22 cellular contexts compared by ENCODE assay signal in the genomic region with DNA sequence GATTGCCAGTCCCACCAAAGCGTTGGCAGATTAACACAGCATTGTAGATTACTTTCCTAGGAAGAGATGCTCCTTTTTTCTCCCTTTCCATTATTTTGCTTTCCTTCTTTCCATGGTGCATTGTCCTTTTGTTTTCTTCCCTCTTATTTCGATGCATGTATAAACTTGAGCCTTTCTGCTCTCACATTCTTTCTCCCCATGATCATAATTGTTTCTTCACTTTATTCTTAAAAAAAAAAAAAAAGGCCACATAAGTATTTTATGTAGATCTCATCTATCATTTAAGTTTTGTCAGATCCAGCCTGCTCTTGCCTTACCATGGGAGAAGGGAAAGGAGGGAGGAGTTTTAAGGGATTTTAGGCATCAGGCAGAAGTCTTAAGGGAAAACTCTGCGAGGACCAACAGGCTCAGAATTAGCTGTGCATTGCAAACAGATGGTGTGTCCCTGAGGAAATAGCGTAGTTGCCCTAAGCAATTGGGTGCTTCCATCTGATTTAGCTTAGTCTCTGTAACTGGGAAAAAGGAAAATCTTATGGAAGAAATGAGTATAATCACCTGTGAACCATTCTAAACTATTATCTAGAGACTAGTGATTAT. TPM values are rescaled to one million over a fixed set of nuclear protein-coding genes. Genes with fewer than 3 reads are reported as not detected.
DNase-seq lines count a peak whose midpoint lies in the region; ATAC-seq and TF ChIP-seq lines count a peak whose summit lies in the region.
"Had no signal": no experiment of that assay in that cellular context is flagged by ENCODE, and none has a peak within 500 bp of the region (broad histone marks: within the 10 kb centered on the region; RNA-seq: fewer than 3 reads in every experiment).

No MANE protein-coding gene starts in this region.

- H3K4me1 ChIP-seq in CD4-positive, alpha-beta memory T cell (ENCODE audit: insufficient read depth, low read length): peaks cover 93% of the 10 kb centered on the region
- peaks cover 87% of the 10 kb centered on the region for H3K4me1 ChIP-seq in Loucy (ENCODE audit: insufficient read depth, low read length, poor library complexity, severe bottlenecking)
- no peaks in the 10 kb centered on the region for H3K4me1 ChIP-seq in PC-3 (ENCODE audit: insufficient read depth, low read length)

- H3K9me3 Mint-ChIP-seq in CD4-positive, alpha-beta memory T cell: no peaks in the 10 kb centered on the region
- peaks cover 4% of the 10 kb centered on the region; the same call in 1 of the 2 replicates for H3K9me3 Mint-ChIP-seq in WTC11
- H3K9me3 Mint-ChIP-seq in mesothelial cell of epicardium: no peaks in the 10 kb centered on the region
- no peaks in the 10 kb centered on the region for H3K9me3 Mint-ChIP-seq in activated CD8-positive, alpha-beta T cell treated with anti-CD3 and anti-CD28 coated beads, Interleukin-2, amount 10 ng/mL, durations not matched to agents 7 days and 5 days (ENCODE audit: insufficient read depth)
- H3K9me3 Mint-ChIP-seq: activated CD4-positive, alpha-beta memory T cell treated with anti-CD3 and anti-CD28 coated beads for 36 hours; activated T-cell treated with anti-CD3 and anti-CD28 coated beads, Interleukin-2, amount 50 U/mL, for 72 hours had no signal

- no TSS peak for BruUV-seq in PC-3 (replicated peaks; lab: Mats Ljungman, UMichigan)

- DNase-seq in CD4-positive, alpha-beta memory T cell: no peak
- DNase-seq in WTC11 (ENCODE audit: low spot score) (no peak), mesothelial cell of epicardium (ENCODE audit: low spot score in 2 of 2, unreplicated experiment in 2 of 2) (no peak), DMS153 (lab: John Stamatoyannopoulos, UW) (no peak), PC-3 (no peak), COLO829 (ENCODE audit: low spot score) (no peak)
- no peak for DNase-seq in activated CD8-positive, alpha-beta T cell treated with anti-CD3 and anti-CD28 coated beads, Interleukin-2, amount 10 ng/mL, durations not matched to agents 7 days and 5 days
- DNase-seq: activated CD4-positive, alpha-beta memory T cell treated with anti-CD3 and anti-CD28 coated beads for 36 hours; activated naive CD8-positive, alpha-beta T cell treated with anti-CD3 and anti-CD28 coated beads for 36 hours; activated T-cell treated with anti-CD3 and anti-CD28 coated beads, Interleukin-2, amount 50 U/mL, for 72 hours; COR-L47; GDM1; left cardiac atrium; MM.1S; mucosa of descending colon; NCI-H2029; NCI-H774; ovary; SW 1271 had no signal

- no peak overlapping the region for H2AFZ ChIP-seq in Loucy (ENCODE audit: low read length)
- H2AFZ ChIP-seq in PC-3 (ENCODE audit: low read length): no peak overlapping the region

- peaks cover 100% of the 10 kb centered on the region for H3K79me2 ChIP-seq in Loucy (ENCODE audit: insufficient read depth, low read length)
- H3K79me2 ChIP-seq in PC-3 (ENCODE audit: low read length): peaks cover 26% of the 10 kb centered on the region

- H3K27me3 Mint-ChIP-seq in CD4-positive, alpha-beta memory T cell: no peaks in the 10 kb centered on the region
- H3K27me3 Mint-ChIP-seq in WTC11 (ENCODE audit: low read depth) (no peaks in the 10 kb centered on the region), mesothelial cell of epicardium (ENCODE audit: low read depth) (no peaks in the 10 kb centered on the region)
- H3K27me3 Mint-ChIP-seq in activated CD8-positive, alpha-beta T cell treated with anti-CD3 and anti-CD28 coated beads, Interleukin-2, amount 10 ng/mL, durations not matched to agents 7 days and 5 days (ENCODE audit: low read depth): no peaks in the 10 kb centered on the region
- H3K27me3 Mint-ChIP-seq: activated CD4-positive, alpha-beta memory T cell treated with anti-CD3 and anti-CD28 coated beads for 36 hours; activated naive CD8-positive, alpha-beta T cell treated with anti-CD3 and anti-CD28 coated beads for 36 hours had no signal

- H3F3A ChIP-seq in Loucy (ENCODE audit: low read depth) (peaks cover 10% of the 10 kb centered on the region), PC-3 (ENCODE audit: low read length, unreplicated experiment) (no peaks in the 10 kb centered on the region)

- H3K9me3 ChIP-seq in CD4-positive, alpha-beta memory T cell (ENCODE audit: control insufficient read depth in 1 of 2, low read length in 2 of 2): no peaks in the 10 kb centered on the region
- H3K9me3 ChIP-seq in Loucy (ENCODE audit: insufficient read depth, low read depth, low read length) (no peaks in the 10 kb centered on the region), PC-3 (ENCODE audit: low read length) (no peaks in the 10 kb centered on the region)
- H3K9me3 ChIP-seq: breast epithelium, mucosa of descending colon, ovary had no signal

- H3K4me2 ChIP-seq in Loucy (ENCODE audit: low read depth, low read length, poor library complexity, severe bottlenecking) (peak overlapping the region; percentile 7), PC-3 (ENCODE audit: low read length) (no peak overlapping the region)

- no peaks in the 10 kb centered on the region for H3K36me3 ChIP-seq in CD4-positive, alpha-beta memory T cell (ENCODE audit: insufficient read depth, low read length)
- H3K36me3 ChIP-seq in Loucy (ENCODE audit: insufficient read depth, low read length): no peaks in the 10 kb centered on the region
- no peaks in the 10 kb centered on the region for H3K36me3 ChIP-seq in PC-3 (ENCODE audit: low read depth, low read length)
- H3K36me3 ChIP-seq: breast epithelium, ovary had no signal

- no peak overlapping the region for H3K27ac ChIP-seq in CD4-positive, alpha-beta memory T cell (ENCODE audit: low read depth, low read length)
- no peak overlapping the region for H3K27ac ChIP-seq in PC-3 (ENCODE audit: low read length)
- H3K27ac ChIP-seq: breast epithelium, ovary had no signal

- H3K27me3 ChIP-seq in CD4-positive, alpha-beta memory T cell (ENCODE audit: insufficient read depth, low read length): no peaks in the 10 kb centered on the region
- H3K27me3 ChIP-seq in Loucy (ENCODE audit: insufficient read depth, low read length, poor library complexity, severe bottlenecking): no peaks in the 10 kb centered on the region
- no peaks in the 10 kb centered on the region for H3K27me3 ChIP-seq in PC-3 (ENCODE audit: low read length)
- H3K27me3 ChIP-seq: breast epithelium, ovary had no signal

- peak; percentile 32 for ATAC-seq in WTC11
- ATAC-seq in activated CD8-positive, alpha-beta T cell treated with anti-CD3 and anti-CD28 coated beads, Interleukin-2, amount 10 ng/mL, durations not matched to agents 7 days and 5 days: no peak
- no peak for ATAC-seq in PC-3
- ATAC-seq: activated T-cell treated with anti-CD3 and anti-CD28 coated beads, Interleukin-2, amount 50 U/mL, for 72 hours; GM12878; left cardiac atrium; mucosa of descending colon had no signal

- peak overlapping the region in 5 of 8 donors; percentile 2 to 82 (median 52) for H3K4me3 Mint-ChIP-seq in CD4-positive, alpha-beta memory T cell
- no peak overlapping the region for H3K4me3 Mint-ChIP-seq in WTC11
- H3K4me3 Mint-ChIP-seq in mesothelial cell of epicardium: no peak overlapping the region
- no peak overlapping the region for H3K4me3 Mint-ChIP-seq in activated CD8-positive, alpha-beta T cell treated with anti-CD3 and anti-CD28 coated beads, Interleukin-2, amount 10 ng/mL, durations not matched to agents 7 days and 5 days
- H3K4me3 Mint-ChIP-seq: activated CD4-positive, alpha-beta memory T cell treated with anti-CD3 and anti-CD28 coated beads for 36 hours; activated naive CD8-positive, alpha-beta T cell treated with anti-CD3 and anti-CD28 coated beads for 36 hours; activated T-cell treated with anti-CD3 and anti-CD28 coated beads, Interleukin-2, amount 50 U/mL, for 72 hours had no signal

- CTCF ChIA-PET in CD4-positive, alpha-beta memory T cell (lab: Charles Lee; ENCODE audit: partially characterized antibody): interaction anchor here (1.1 kb wide), 1 partner anchor 115 kb away, joined by 3 read pairs; no protein-coding TSS in a partner anchor
- CTCF ChIA-PET in WTC11 (lab: Charles Lee) (interaction anchor here (0.6 kb wide), 3 partner anchors 103 to 1193 kb away, joined by 3 read pairs; no protein-coding TSS in a partner anchor), PC-3 (lab: Charles Lee) (no interaction called here)
- CTCF ChIA-PET in activated CD8-positive, alpha-beta T cell treated with anti-CD3 and anti-CD28 coated beads, Interleukin-2, amount 10 ng/mL, durations not matched to agents 7 days and 5 days (lab: Charles Lee): interaction anchor here (0.8 to 1.0 kb wide), 3 partner anchors 11 to 56 kb away, joined by 3 to 4 read pairs (median 3); no protein-coding TSS in a partner anchor

- intact Hi-C loops in CD4-positive, alpha-beta memory T cell (cut with micrococcal nuclease): no loop called here
- intact Hi-C loops in PC-3 (cut with micrococcal nuclease): no loop called here

- peaks cover 72 to 92% (median 79%) of the 10 kb centered on the region in 4 donors for H3K4me1 Mint-ChIP-seq in CD4-positive, alpha-beta memory T cell
- H3K4me1 Mint-ChIP-seq in WTC11 (peaks cover 70% of the 10 kb centered on the region), mesothelial cell of epicardium (peaks cover 38% of the 10 kb centered on the region)
- peaks cover 89% of the 10 kb centered on the region for H3K4me1 Mint-ChIP-seq in activated CD8-positive, alpha-beta T cell treated with anti-CD3 and anti-CD28 coated beads, Interleukin-2, amount 10 ng/mL, durations not matched to agents 7 days and 5 days (ENCODE audit: low read depth)

- no peak for TF ChIP-seq CTCF in Loucy (conservative IDR thresholded peaks at IDR 0.05; ENCODE audit: low read length)
- TF ChIP-seq CTCF in WTC11 (IDR thresholded peaks at IDR 0.05): no peak
- TF ChIP-seq CTCF in mesothelial cell of epicardium (IDR thresholded peaks at IDR 0.05; ENCODE audit: unreplicated experiment): no peak
- TF ChIP-seq CTCF in PC-3 (conservative IDR thresholded peaks at IDR 0.05; ENCODE audit: low read depth, low read length): no peak

- peak overlapping the region in 5 of 7 donors; percentile 19 to 79 (median 49) for H3K27ac Mint-ChIP-seq in CD4-positive, alpha-beta memory T cell
- H3K27ac Mint-ChIP-seq in WTC11: peak overlapping the region; percentile 31; the same call in 1 of the 2 replicates
- H3K27ac Mint-ChIP-seq in mesothelial cell of epicardium: peak overlapping the region; percentile 1
- no peak overlapping the region for H3K27ac Mint-ChIP-seq in activated CD8-positive, alpha-beta T cell treated with anti-CD3 and anti-CD28 coated beads, Interleukin-2, amount 10 ng/mL, durations not matched to agents 7 days and 5 days
- H3K27ac Mint-ChIP-seq: activated CD4-positive, alpha-beta memory T cell treated with anti-CD3 and anti-CD28 coated beads for 36 hours; activated naive CD8-positive, alpha-beta T cell treated with anti-CD3 and anti-CD28 coated beads for 36 hours; activated T-cell treated with anti-CD3 and anti-CD28 coated beads, Interleukin-2, amount 50 U/mL, for 72 hours had no signal

- H3K9me2 ChIP-seq in Loucy (replicated peaks; ENCODE audit: low read depth, low read length): no peaks in the 10 kb centered on the region
- no peaks in the 10 kb centered on the region for H3K9me2 ChIP-seq in PC-3 (replicated peaks; ENCODE audit: low read length)

- H4K20me1 ChIP-seq in Loucy (ENCODE audit: insufficient read depth, low read length, poor library complexity, severe bottlenecking): peaks cover 90% of the 10 kb centered on the region
- no peaks in the 10 kb centered on the region for H4K20me1 ChIP-seq in PC-3 (ENCODE audit: low read length)

- no peaks in the 10 kb centered on the region for H3K36me3 Mint-ChIP-seq in CD4-positive, alpha-beta memory T cell
- peaks cover 7% of the 10 kb centered on the region for H3K36me3 Mint-ChIP-seq in WTC11
- no peaks in the 10 kb centered on the region for H3K36me3 Mint-ChIP-seq in mesothelial cell of epicardium
- H3K36me3 Mint-ChIP-seq in activated CD8-positive, alpha-beta T cell treated with anti-CD3 and anti-CD28 coated beads, Interleukin-2, amount 10 ng/mL, durations not matched to agents 7 days and 5 days (ENCODE audit: low read depth): peaks cover 58% of the 10 kb centered on the region
- H3K36me3 Mint-ChIP-seq: activated CD4-positive, alpha-beta memory T cell treated with anti-CD3 and anti-CD28 coated beads for 36 hours had no signal

- H3K9ac ChIP-seq in Loucy (ENCODE audit: low read depth, low read length, poor library complexity, severe bottlenecking): no peak overlapping the region
- H3K9ac ChIP-seq in PC-3 (ENCODE audit: low read length): no peak overlapping the region

- POLR2A ChIA-PET in CD4-positive, alpha-beta memory T cell (lab: Charles Lee; ENCODE audit: partially characterized antibody): interaction anchor here (0.8 to 1.2 kb wide), 4 partner anchors 9 to 58 kb away, joined by 3 to 4 read pairs (median 4); no protein-coding TSS in a partner anchor
- POLR2A ChIA-PET in WTC11 (lab: Charles Lee) (no interaction called here), PC-3 (lab: Charles Lee; ENCODE audit: unreplicated experiment) (no interaction called here)
- POLR2A ChIA-PET in activated CD8-positive, alpha-beta T cell treated with anti-CD3 and anti-CD28 coated beads, Interleukin-2, amount 10 ng/mL, durations not matched to agents 7 days and 5 days (lab: Charles Lee): interaction anchor here (0.8 to 1.2 kb wide), 2 partner anchors 13 to 23 kb away, joined by 3 to 5 read pairs; no protein-coding TSS in a partner anchor

- no peak overlapping the region for H3K4me3 ChIP-seq in CD4-positive, alpha-beta memory T cell (ENCODE audit: low read length in 2 of 2)
- H3K4me3 ChIP-seq in Loucy (ENCODE audit: low read length, poor library complexity, severe bottlenecking): no peak overlapping the region
- no peak overlapping the region for H3K4me3 ChIP-seq in PC-3 (ENCODE audit: low read length)
- H3K4me3 ChIP-seq: breast epithelium, GM12878, mucosa of descending colon, ovary had no signal

RNA-seq across cellular contexts. Expression of a gene that starts 11.1 kb away (rescaled TPM):
- total RNA-seq in CD4-positive, alpha-beta memory T cell: 10 to 100 TPM; 26.4 to 27.4 TPM
- 10 to 100 TPM; 19.1 to 21.4 TPM for polyA plus RNA-seq in CD4-positive, alpha-beta memory T cell
- total RNA-seq in WTC11 (2021): 39.0 to 44.6 TPM (median 42.4 TPM) in 3 replicates
- 77.5 to 79.7 TPM (median 79.6 TPM) in 3 replicates for total RNA-seq in mesothelial cell of epicardium
- 10 to 100 TPM; 90.1 to 90.9 TPM for total RNA-seq in activated CD8-positive, alpha-beta T cell treated with anti-CD3 and anti-CD28 coated beads, Interleukin-2, amount 10 ng/mL, durations not matched to agents 7 days and 5 days
- total RNA-seq in PC-3 (2014; rRNA removed): 9.5 and 13.2 TPM in 2 replicates

Comparison
In these comparisons a context has a peak if more than half of its experiments do, and no peak if none do; other contexts are left out.
1. H3K4me3 Mint-ChIP-seq: peak in CD4-positive, alpha-beta memory T cell (5 of 8); none in WTC11 (single experiment), mesothelial cell of epicardium (single experiment) and activated CD8-positive, alpha-beta T cell treated with anti-CD3 and anti-CD28 coated beads, Interleukin-2, amount 10 ng/mL, durations not matched to agents 7 days and 5 days (single experiment).
2. POLR2A ChIA-PET loops: an anchor here in CD4-positive, alpha-beta memory T cell (0.8 to 1.2 kb wide) and activated CD8-positive, alpha-beta T cell treated with anti-CD3 and anti-CD28 coated beads, Interleukin-2, amount 10 ng/mL, durations not matched to agents 7 days and 5 days (0.8 to 1.2 kb wide); none called in WTC11 and PC-3.